Comparison of ENCODE assay signal across 29 cellular contexts in the genomic region with DNA sequence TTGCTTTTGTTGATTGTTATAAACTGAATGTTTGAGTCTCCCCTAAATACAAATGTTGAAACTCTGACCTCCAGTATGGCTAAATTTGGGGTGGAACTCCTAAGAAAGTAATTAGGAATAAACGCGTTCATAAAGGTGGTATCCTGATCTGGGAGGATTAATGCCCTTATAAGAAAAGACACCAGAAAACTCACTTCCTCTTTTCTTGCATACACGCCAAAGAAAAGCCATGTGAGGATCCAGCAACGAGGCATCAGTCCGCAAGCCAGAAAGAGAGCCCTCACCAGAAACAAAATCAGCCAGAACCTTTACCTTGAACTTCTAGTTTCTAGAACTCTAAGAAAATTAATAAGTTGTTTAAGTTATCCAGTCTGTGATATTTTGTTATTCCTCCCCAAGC. TPM values are rescaled to one million over a fixed set of nuclear protein-coding genes. Genes with fewer than 3 reads are reported as not detected.
"Had no signal": no experiment of that assay in that cellular context is flagged by ENCODE, and none has a peak within 500 bp of the region (broad histone marks: within the 10 kb centered on the region; RNA-seq: fewer than 3 reads in every experiment).

No MANE protein-coding gene starts in this region.

- DNase-seq: activated CD4-positive, alpha-beta T cell treated with anti-CD3 and anti-CD28 coated beads for 4 hours; activated CD4-positive, alpha-beta T cell treated with anti-CD3 and anti-CD28 coated beads, Interleukin-2, amount 50 U/mL, for 4 hours; activated naive CD4-positive, alpha-beta T cell; activated T-cell treated with anti-CD3 and anti-CD28 coated beads for 4 hours; activated T-cell treated with anti-CD3 and anti-CD28 coated beads, Interleukin-2, amount 50 U/mL, for 72 hours; anterior cingulate cortex; endodermal cell; foreskin fibroblast; heart left ventricle; kidney glomerular epithelial cell; left lung; lower lobe of right lung; mesenchymal stem cell; naive thymus-derived CD8-positive, alpha-beta T cell; nucleus accumbens; pancreas; psoas muscle; stimulated activated CD4-positive, alpha-beta T cell treated with anti-CD3 and anti-CD28 coated beads, Interleukin-1b, Interleukin-23, amount 100 ng/mL, for 48 hours; stimulated activated CD4-positive, alpha-beta T cell treated with anti-CD3 and anti-CD28 coated beads, Interleukin-4, amount 100 ng/mL, for 4 hours; stimulated activated CD8-positive, alpha-beta memory T cell treated with anti-CD3 and anti-CD28 coated beads, Interleukin-4, amount 100 ng/mL, for 48 hours; stimulated activated naive CD8-positive, alpha-beta T cell treated with anti-CD3 and anti-CD28 coated beads, Interleukin-15, amount 100 ng/mL, for 72 hours; substantia nigra; upper lobe of left lung had no signal

- ATAC-seq: activated naive CD4-positive, alpha-beta T cell treated with anti-CD3 and anti-CD28 coated beads, Interleukin-2, amount 50 U/mL, for 72 hours; activated T-cell treated with anti-CD3 and anti-CD28 coated beads, Interleukin-2, amount 50 U/mL, for 72 hours; esophagus mucosa; heart left ventricle; left lung; lower lobe of right lung; naive thymus-derived CD8-positive, alpha-beta T cell; pancreas; psoas muscle; stimulated activated memory B cell treated with anti-CD40 and anti-IgM and Interleukin-4, amounts not matched to agents 10 μg/mL and 1 μg/mL and 100 μg/mL, for 72 hours; stimulated activated naive CD8-positive, alpha-beta T cell treated with anti-CD3 and anti-CD28 coated beads, Interleukin-15, amount 100 ng/mL, for 72 hours had no signal

- H3K4me3 ChIP-seq: heart left ventricle, left lung, lower lobe of right lung, pancreas, psoas muscle, smooth muscle cell, upper lobe of left lung had no signal

- H3K4me1 ChIP-seq: heart left ventricle, left lung, lower lobe of right lung, pancreas, psoas muscle, upper lobe of left lung had no signal

- H3K27me3 ChIP-seq: heart left ventricle, left lung, pancreas, upper lobe of left lung had no signal

- H3K9me3 ChIP-seq: heart left ventricle, lower lobe of right lung, pancreas, psoas muscle, upper lobe of left lung had no signal

- H3K36me3 ChIP-seq: heart left ventricle, left lung, lower lobe of right lung, pancreas, upper lobe of left lung had no signal

- H3K27ac ChIP-seq: heart left ventricle, left lung, lower lobe of right lung, pancreas, psoas muscle, upper lobe of left lung, VCaP had no signal

RNA-seq across cellular contexts. Expression of a gene that starts 37.5 kb away (rescaled TPM):
- total RNA-seq: bronchial epithelial cell had no signal
